ENCODE assay signal across 10 cellular contexts in the genomic region with DNA sequence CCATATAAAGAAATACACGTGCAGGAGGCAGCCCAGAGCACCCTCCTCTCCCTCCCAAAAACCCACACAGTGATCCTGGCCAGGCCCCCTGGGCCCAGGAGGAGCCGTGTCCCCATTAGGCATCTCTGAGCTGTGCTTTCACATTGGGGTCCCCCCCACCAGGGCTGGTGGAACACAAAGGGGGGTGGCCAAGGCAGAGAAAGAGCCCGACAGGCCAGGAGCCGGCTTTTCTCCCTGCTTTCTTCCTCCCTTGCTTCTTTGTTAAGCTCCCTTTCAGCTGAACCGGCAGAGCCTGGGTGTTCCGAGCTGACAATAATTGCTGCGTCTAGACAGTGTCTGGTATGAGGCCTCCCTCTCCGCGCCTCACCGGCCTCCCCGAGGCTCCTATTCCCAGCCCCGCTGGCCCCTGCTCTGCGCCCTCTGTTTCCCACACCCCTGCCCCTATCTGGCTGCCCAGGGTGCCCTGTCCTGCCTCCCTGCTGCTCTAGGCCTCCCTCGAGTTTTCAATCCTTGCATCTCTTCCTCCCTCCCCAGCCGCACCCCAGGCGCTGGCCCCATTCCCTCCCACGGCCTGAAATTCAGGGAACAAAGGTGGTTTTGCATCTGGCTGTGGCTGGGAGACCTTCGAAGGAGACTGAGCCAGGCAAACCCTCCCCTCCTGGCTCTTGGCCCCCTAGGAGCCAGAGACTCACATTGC.
A peak's percentile ranks its signal among the peaks of the same experiment; 100 is the strongest.
DNase-seq lines count a peak whose midpoint lies in the region; ATAC-seq and TF ChIP-seq lines count a peak whose summit lies in the region.
"Had no signal": no experiment of that assay in that cellular context is flagged by ENCODE, and none has a peak within 500 bp of the region (broad histone marks: within the 10 kb centered on the region; RNA-seq: fewer than 3 reads in every experiment).

No MANE protein-coding gene starts in this region.

- H4K20me1 ChIP-seq in GM23338 (replicated peaks; ENCODE audit: insufficient read depth), result no peaks in the 10 kb centered on the region
- H4K20me1 ChIP-seq in hepatocyte (ENCODE audit: insufficient read depth, poor library complexity, severe bottlenecking), result no peaks in the 10 kb centered on the region

- peak; percentile 16 for ATAC-seq in GM23338
- no peak for ATAC-seq in gastrocnemius medialis
- ATAC-seq in GM21717 (IDR thresholded peaks at IDR 0.05; ENCODE audit: unreplicated experiment), result no peak
- no peak for ATAC-seq in activated T-cell treated with anti-CD3 and anti-CD28 coated beads, Interleukin-2, amount 50 U/mL, for 4 hours

- intact Hi-C loops in gastrocnemius medialis (cut with DNase I; ENCODE audit: low total_unique reads), result loop anchor here (10.0 kb wide), 1 partner anchor 84 kb away; no protein-coding TSS in a partner anchor

- H3K4me1 ChIP-seq in GM23338 (ENCODE audit: insufficient read depth), result peaks cover 17% of the 10 kb centered on the region
- peaks cover 52% of the 10 kb centered on the region for H3K4me1 ChIP-seq in hepatocyte (ENCODE audit: insufficient read depth)
- peaks cover 5 to 16% of the 10 kb centered on the region in 2 donors for H3K4me1 ChIP-seq in gastrocnemius medialis

- peak overlapping the region; percentile 91 for H2AFZ ChIP-seq in GM23338
- H2AFZ ChIP-seq in hepatocyte, result no peak overlapping the region

- in situ Hi-C loops in gastrocnemius medialis (cut with MboI; ENCODE audit: low sequenced_read_pairs in 4 of 4), result no loop called here

- 25% methylated on average over 17 of the region's 18 CpGs for WGBS in hepatocyte (ENCODE audit: low lambda C conversion rate, missing lambda C conversion rate)

- no peak overlapping the region for H3K4me3 Mint-ChIP-seq in GM23338
- H3K4me3 Mint-ChIP-seq in activated T-cell treated with anti-CD3 and anti-CD28 coated beads, Interleukin-2, amount 50 U/mL, for 4 hours, result no peak overlapping the region
- H3K4me3 Mint-ChIP-seq: activated naive CD8-positive, alpha-beta T cell treated with anti-CD3 and anti-CD28 coated beads for 36 hours had no signal

- peaks cover 44% of the 10 kb centered on the region for H3K27me3 Mint-ChIP-seq in GM23338 (ENCODE audit: insufficient read depth, low read depth, poor library complexity)
- no peaks in the 10 kb centered on the region for H3K27me3 Mint-ChIP-seq in activated T-cell treated with anti-CD3 and anti-CD28 coated beads, Interleukin-2, amount 50 U/mL, for 4 hours (ENCODE audit: low read depth)
- H3K27me3 Mint-ChIP-seq: activated naive CD8-positive, alpha-beta T cell treated with anti-CD3 and anti-CD28 coated beads for 36 hours had no signal

- H3K4me3 ChIP-seq in GM23338, result no peak overlapping the region
- no peak overlapping the region for H3K4me3 ChIP-seq in hepatocyte
- H3K4me3 ChIP-seq in gastrocnemius medialis, result no peak overlapping the region

- H3K9me3 Mint-ChIP-seq in GM23338, result no peaks in the 10 kb centered on the region
- H3K9me3 Mint-ChIP-seq in activated T-cell treated with anti-CD3 and anti-CD28 coated beads, Interleukin-2, amount 50 U/mL, for 4 hours, result no peaks in the 10 kb centered on the region
- H3K9me3 Mint-ChIP-seq: activated naive CD8-positive, alpha-beta T cell treated with anti-CD3 and anti-CD28 coated beads for 36 hours had no signal

- H3K27me3 ChIP-seq in GM23338 (ENCODE audit: insufficient read depth) (peaks cover 16% of the 10 kb centered on the region), hepatocyte (no peaks in the 10 kb centered on the region), gastrocnemius medialis (no peaks in the 10 kb centered on the region)

- no peaks in the 10 kb centered on the region for H3K79me2 ChIP-seq in GM23338 (replicated peaks; ENCODE audit: insufficient read depth)
- peaks cover 7% of the 10 kb centered on the region for H3K79me2 ChIP-seq in hepatocyte

- no peak overlapping the region; the same call in 1 of the 2 replicates for H3K27ac Mint-ChIP-seq in GM23338
- H3K27ac Mint-ChIP-seq: activated naive CD8-positive, alpha-beta T cell treated with anti-CD3 and anti-CD28 coated beads for 36 hours had no signal

- H3K9me2 ChIP-seq in GM23338 (ENCODE audit: insufficient read depth), result no peaks in the 10 kb centered on the region
- H3K9me2 ChIP-seq in hepatocyte (replicated peaks; ENCODE audit: insufficient read depth), result no peaks in the 10 kb centered on the region

- peak overlapping the region; percentile 9; the same call in 1 of the 2 replicates for H3K4me2 ChIP-seq in GM23338
- H3K4me2 ChIP-seq in hepatocyte, result peak overlapping the region; percentile 95

- TF ChIP-seq POLR2A in gastrocnemius medialis (IDR thresholded peaks at IDR 0.05), result no peak

- H3F3A ChIP-seq in GM23338 (replicated peaks; ENCODE audit: low read depth), result peaks cover 9% of the 10 kb centered on the region; the same call in 1 of the 2 replicates

- TF ChIP-seq CTCF in GM23338 (conservative IDR thresholded peaks at IDR 0.05; ENCODE audit: low read depth in 2 of 2) (no peak), hepatocyte (IDR thresholded peaks at IDR 0.05; ENCODE audit: poor library complexity) (no peak), gastrocnemius medialis (IDR thresholded peaks at IDR 0.05 in 4 of 5, conservative IDR thresholded peaks at IDR 0.05 in 1 of 5) (no peak)

- no peak overlapping the region for H3K27ac ChIP-seq in GM23338 (ENCODE audit: low read depth)
- peak overlapping the region; percentile 94 for H3K27ac ChIP-seq in hepatocyte
- H3K27ac ChIP-seq in gastrocnemius medialis, result peak overlapping the region; percentile 93 to 97 (median 94)

- peaks cover 41% of the 10 kb centered on the region for H3K4me1 Mint-ChIP-seq in GM23338
- H3K4me1 Mint-ChIP-seq in activated T-cell treated with anti-CD3 and anti-CD28 coated beads, Interleukin-2, amount 50 U/mL, for 4 hours (ENCODE audit: low read depth), result peaks cover 21% of the 10 kb centered on the region

- no peaks in the 10 kb centered on the region for H3K36me3 Mint-ChIP-seq in GM23338 (ENCODE audit: low read depth)
- no peaks in the 10 kb centered on the region for H3K36me3 Mint-ChIP-seq in activated T-cell treated with anti-CD3 and anti-CD28 coated beads, Interleukin-2, amount 50 U/mL, for 4 hours (ENCODE audit: insufficient read depth)

- H3K36me3 ChIP-seq in GM23338 (ENCODE audit: insufficient read depth) (no peaks in the 10 kb centered on the region), hepatocyte (replicated peaks; ENCODE audit: insufficient read depth, low read depth) (no peaks in the 10 kb centered on the region), gastrocnemius medialis (no peaks in the 10 kb centered on the region)

- no peaks in the 10 kb centered on the region for H3K9me3 ChIP-seq in hepatocyte (ENCODE audit: low read depth)
- H3K9me3 ChIP-seq in gastrocnemius medialis, result no peaks in the 10 kb centered on the region

- DNase-seq in GM23338 (ENCODE audit: low spot score) (peak; percentile 52), amniotic epithelial cell (ENCODE audit: low read depth) (peak; percentile 62), hepatocyte (ENCODE audit: low spot score) (peak; percentile 72), gastrocnemius medialis (no peak), H4 (ENCODE audit: low spot score) (no peak), HuH-7.5 (ENCODE audit: low spot score) (no peak)
- no peak for DNase-seq in activated T-cell treated with anti-CD3 and anti-CD28 coated beads, Interleukin-2, amount 50 U/mL, for 4 hours
- DNase-seq: activated naive CD8-positive, alpha-beta T cell treated with anti-CD3 and anti-CD28 coated beads for 36 hours; NCI-H2081 treated with DMSO at 0.1 percent for 48 hours had no signal

TF ChIP-seq in GM23338, 12 proteins besides CTCF, POLR2A, EP300 and RAD21 (continues in another document):
- TF ChIP-seq, protein P1, sequence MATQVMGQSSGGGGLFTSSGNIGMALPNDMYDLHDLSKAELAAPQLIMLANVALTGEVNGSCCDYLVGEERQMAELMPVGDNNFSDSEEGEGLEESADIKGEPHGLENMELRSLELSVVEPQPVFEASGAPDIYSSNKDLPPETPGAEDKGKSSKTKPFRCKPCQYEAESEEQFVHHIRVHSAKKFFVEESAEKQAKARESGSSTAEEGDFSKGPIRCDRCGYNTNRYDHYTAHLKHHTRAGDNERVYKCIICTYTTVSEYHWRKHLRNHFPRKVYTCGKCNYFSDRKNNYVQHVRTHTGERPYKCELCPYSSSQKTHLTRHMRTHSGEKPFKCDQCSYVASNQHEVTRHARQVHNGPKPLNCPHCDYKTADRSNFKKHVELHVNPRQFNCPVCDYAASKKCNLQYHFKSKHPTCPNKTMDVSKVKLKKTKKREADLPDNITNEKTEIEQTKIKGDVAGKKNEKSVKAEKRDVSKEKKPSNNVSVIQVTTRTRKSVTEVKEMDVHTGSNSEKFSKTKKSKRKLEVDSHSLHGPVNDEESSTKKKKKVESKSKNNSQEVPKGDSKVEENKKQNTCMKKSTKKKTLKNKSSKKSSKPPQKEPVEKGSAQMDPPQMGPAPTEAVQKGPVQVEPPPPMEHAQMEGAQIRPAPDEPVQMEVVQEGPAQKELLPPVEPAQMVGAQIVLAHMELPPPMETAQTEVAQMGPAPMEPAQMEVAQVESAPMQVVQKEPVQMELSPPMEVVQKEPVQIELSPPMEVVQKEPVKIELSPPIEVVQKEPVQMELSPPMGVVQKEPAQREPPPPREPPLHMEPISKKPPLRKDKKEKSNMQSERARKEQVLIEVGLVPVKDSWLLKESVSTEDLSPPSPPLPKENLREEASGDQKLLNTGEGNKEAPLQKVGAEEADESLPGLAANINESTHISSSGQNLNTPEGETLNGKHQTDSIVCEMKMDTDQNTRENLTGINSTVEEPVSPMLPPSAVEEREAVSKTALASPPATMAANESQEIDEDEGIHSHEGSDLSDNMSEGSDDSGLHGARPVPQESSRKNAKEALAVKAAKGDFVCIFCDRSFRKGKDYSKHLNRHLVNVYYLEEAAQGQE (IDR thresholded peaks at IDR 0.05; ENCODE audit: unreplicated experiment), result no peak
- TF ChIP-seq EZH2 (IDR thresholded peaks at IDR 0.05; ENCODE audit: low read depth, unreplicated experiment) (no peak), ZNF114 (CRISPR knock-in tag; IDR thresholded peaks at IDR 0.05) (no peak)

Comparison
In these comparisons a context has a peak if more than half of its experiments do, and no peak if none do; other contexts are left out.
1. DNase-seq: peak in GM23338 (single experiment), amniotic epithelial cell (single experiment) and hepatocyte (single experiment); none in gastrocnemius medialis (0 of 2), H4 (single experiment), activated T-cell treated with anti-CD3 and anti-CD28 coated beads, Interleukin-2, amount 50 U/mL, for 4 hours (single experiment) and HuH-7.5 (single experiment).